Comparison of ENCODE assay signal across 29 cellular contexts in genomic region chr4:125975861-125976397, GRCh38.
"Had no signal": no experiment of that assay in that cellular context is flagged by ENCODE, and none has a peak within 500 bp of the region (broad histone marks: within the 10 kb centered on the region; RNA-seq: fewer than 3 reads in every experiment).

No MANE protein-coding gene starts in this region.

- ATAC-seq: esophagus mucosa; left cardiac atrium; left lung; naive thymus-derived CD8-positive, alpha-beta T cell; pancreas; right lobe of liver; stimulated activated naive CD8-positive, alpha-beta T cell treated with anti-CD3 and anti-CD28 coated beads, Interleukin-15, amount 100 ng/mL, for 72 hours; upper lobe of right lung had no signal

- H3K4me3 ChIP-seq: dorsolateral prefrontal cortex, left lung, pancreas, right lobe of liver, suprapubic skin, transverse colon, upper lobe of right lung, uterus had no signal

- H3K36me3 ChIP-seq: left lung, neutrophil, pancreas, right lobe of liver, suprapubic skin, transverse colon, upper lobe of right lung, uterus had no signal

- H3K4me1 ChIP-seq: left lung, pancreas, right lobe of liver, suprapubic skin, transverse colon, upper lobe of right lung, uterus had no signal

- H3K27me3 ChIP-seq: dorsolateral prefrontal cortex, left lung, neutrophil, pancreas, right lobe of liver, suprapubic skin, transverse colon, upper lobe of right lung, uterus had no signal

- DNase-seq: cerebellar nuclear complex; cortex of kidney; dorsolateral prefrontal cortex; effector CD4-positive, alpha-beta T cell; endodermal cell; foreskin melanocyte; left cardiac atrium; left lung; mesendoderm; midbrain; naive thymus-derived CD8-positive, alpha-beta T cell; nephron progenitor cell; pancreas; retina; right lobe of liver; small intestine; stimulated activated CD4-positive, alpha-beta T cell treated with anti-CD3 and anti-CD28 coated beads, Interleukin-12 subunit alpha, Interleukin-12 subunit beta, amount 100 ng/mL, for 4 hours; stimulated activated CD4-positive, alpha-beta T cell treated with anti-CD3 and anti-CD28 coated beads, Interleukin-1b, Interleukin-23, amount 100 ng/mL, for 48 hours; stimulated activated CD4-positive, alpha-beta T cell treated with anti-CD3 and anti-CD28 coated beads, Interleukin-4, amount 100 ng/mL, for 1 hour; stimulated activated CD8-positive, alpha-beta memory T cell treated with anti-CD3 and anti-CD28 coated beads, Interleukin-4, amount 100 ng/mL, for 48 hours; stimulated activated naive CD4-positive, alpha-beta T cell; stimulated activated naive CD8-positive, alpha-beta T cell treated with anti-CD3 and anti-CD28 coated beads, Interleukin-15, amount 100 ng/mL, for 72 hours; transverse colon; upper lobe of right lung; uterus had no signal

- H3K27ac ChIP-seq: dorsolateral prefrontal cortex, epithelial cell of prostate, left lung, neutrophil, pancreas, right lobe of liver, suprapubic skin, transverse colon, upper lobe of right lung, uterus had no signal

- H3K9me3 ChIP-seq: left lung, neutrophil, pancreas, right lobe of liver, suprapubic skin, transverse colon, upper lobe of right lung, uterus had no signal
